In genomic region chr17:9806709-9807108, GRCh38 we compare ENCODE assay signal across 17 cellular contexts.
DNase-seq lines count a peak whose midpoint lies in the region; ATAC-seq and TF ChIP-seq lines count a peak whose summit lies in the region.
"Had no signal": no experiment of that assay in that cellular context is flagged by ENCODE, and none has a peak within 500 bp of the region (broad histone marks: within the 10 kb centered on the region; RNA-seq: fewer than 3 reads in every experiment).

No MANE protein-coding gene starts in this region.

- no peak overlapping the region for H3K9ac ChIP-seq in BLaER1

- no peak for ATAC-seq in SK-N-SH treated with all-trans-retinoic acid at 6 μM for 48 hours

- DNase-seq in middle frontal gyrus (ENCODE audit: extremely low spot score, low spot score) (peak; percentile 17), NCI-H524 (lab: John Stamatoyannopoulos, UW) (no peak)
- DNase-seq in activated CD8-positive, alpha-beta memory T cell treated with anti-CD3 and anti-CD28 coated beads, Interleukin-2, amount 50 U/mL, for 48 hours = no peak
- DNase-seq: C1 segment of cervical spinal cord; Calu3; CD4-positive, alpha-beta memory T cell; COR-L47; DMS53; DMS79 treated with DMSO at 0.1 percent for 48 hours; GF-D8; GOT3; HFFc6 had no signal

- peaks cover 29% of the 10 kb centered on the region for H3K4me1 ChIP-seq in BLaER1
- H3K4me1 ChIP-seq: HAP-1 had no signal

- H3K27me3 ChIP-seq in BLaER1 = no peaks in the 10 kb centered on the region

- H3K4me3 ChIP-seq in BLaER1 = no peak overlapping the region
- H3K4me3 ChIP-seq: HAP-1 had no signal

- no peaks in the 10 kb centered on the region for H3K36me3 ChIP-seq in BLaER1
- H3K36me3 ChIP-seq: HAP-1 had no signal

- H3K9me3 ChIP-seq in BLaER1 = no peaks in the 10 kb centered on the region
- H3K9me3 ChIP-seq: HAP-1 had no signal

- no peaks in the 10 kb centered on the region for H4K20me1 ChIP-seq in BLaER1

- H3K27ac ChIP-seq in BLaER1 (no peak overlapping the region), cingulate gyrus (ENCODE audit: low read depth, low read length) (peak overlapping the region; percentile 54)
- H3K27ac ChIP-seq: 22Rv1 had no signal

- peak overlapping the region; percentile 53 for H3K4me2 ChIP-seq in BLaER1

TF ChIP-seq in SK-N-SH treated with all-trans-retinoic acid at 6 μM for 48 hours, 23 proteins besides CTCF, POLR2A, EP300 and RAD21:
- TF ChIP-seq ISL1 (CRISPR knock-in tag; IDR thresholded peaks at IDR 0.05) (no peak), PATZ1 (CRISPR knock-in tag; IDR thresholded peaks at IDR 0.05; ENCODE audit: borderline replicate concordance) (no peak), TSHZ2 (CRISPR knock-in tag; IDR thresholded peaks at IDR 0.05) (no peak), POU6F1 (CRISPR knock-in tag; IDR thresholded peaks at IDR 0.05; ENCODE audit: borderline replicate concordance, low read depth) (no peak), PPARA (CRISPR knock-in tag; IDR thresholded peaks at IDR 0.05; ENCODE audit: borderline replicate concordance) (no peak), OSR1 (CRISPR knock-in tag; IDR thresholded peaks at IDR 0.05) (no peak), CSDC2 (CRISPR knock-in tag; IDR thresholded peaks at IDR 0.05) (no peak), TCF4 (CRISPR knock-in tag; IDR thresholded peaks at IDR 0.05; ENCODE audit: borderline replicate concordance) (no peak), ZNF8 (CRISPR knock-in tag; IDR thresholded peaks at IDR 0.05) (no peak), ZNF70 (CRISPR knock-in tag; IDR thresholded peaks at IDR 0.05) (no peak), CSRNP3 (CRISPR knock-in tag; IDR thresholded peaks at IDR 0.05) (no peak), ZFP3 (CRISPR knock-in tag; IDR thresholded peaks at IDR 0.05) (no peak), TOX (CRISPR knock-in tag; IDR thresholded peaks at IDR 0.05; ENCODE audit: borderline replicate concordance) (no peak)
